Comparison of ENCODE assay signal across 27 cellular contexts in genomic region chr5:81169924-81170323, GRCh38.
"Had no signal": no experiment of that assay in that cellular context is flagged by ENCODE, and none has a peak within 500 bp of the region (broad histone marks: within the 10 kb centered on the region; RNA-seq: fewer than 3 reads in every experiment).

No MANE protein-coding gene starts in this region.

- H3K36me3 Mint-ChIP-seq: activated naive CD4-positive, alpha-beta T cell treated with anti-CD3 and anti-CD28 coated beads, Interleukin-2, amount 10 ng/mL, durations not matched to agents 7 days and 5 days had no signal

- H3K4me3 Mint-ChIP-seq: activated CD4-positive, alpha-beta memory T cell treated with anti-CD3 and anti-CD28 coated beads, Interleukin-2, amount 10 ng/mL, durations not matched to agents 7 days and 5 days; activated naive CD4-positive, alpha-beta T cell treated with anti-CD3 and anti-CD28 coated beads, Interleukin-2, amount 10 ng/mL, durations not matched to agents 7 days and 5 days; activated naive CD8-positive, alpha-beta T cell treated with anti-CD3 and anti-CD28 coated beads for 36 hours; activated T-cell treated with anti-CD3 and anti-CD28 coated beads, Interleukin-2, amount 50 U/mL, for 72 hours; T-cell had no signal

- H3K9me3 Mint-ChIP-seq: activated CD4-positive, alpha-beta memory T cell treated with anti-CD3 and anti-CD28 coated beads, Interleukin-2, amount 10 ng/mL, durations not matched to agents 7 days and 5 days; activated naive CD4-positive, alpha-beta T cell treated with anti-CD3 and anti-CD28 coated beads, Interleukin-2, amount 10 ng/mL, durations not matched to agents 7 days and 5 days; activated naive CD8-positive, alpha-beta T cell treated with anti-CD3 and anti-CD28 coated beads for 36 hours; activated T-cell treated with anti-CD3 and anti-CD28 coated beads, Interleukin-2, amount 50 U/mL, for 72 hours; activated T-helper 2 cell treated with anti-CD3 and anti-CD28 coated beads, Interferon-gamma antibody, Interleukin-2, Interleukin-4, amounts not matched to agents 10 μg/mL and 5 μg/mL and 100 μg/mL, durations not matched to agents 14 hours and 24 hours and 36 hours; T-cell had no signal

- DNase-seq: activated CD4-positive, alpha-beta memory T cell treated with anti-CD3 and anti-CD28 coated beads, Interleukin-2, amount 10 ng/mL, durations not matched to agents 7 days and 5 days; activated CD4-positive, alpha-beta T cell treated with anti-CD3 and anti-CD28 coated beads, Interleukin-2, amount 50 U/mL, for 1 hour; activated CD4-positive, CD25-positive, alpha-beta regulatory T cell; activated CD8-positive, alpha-beta memory T cell treated with anti-CD3 and anti-CD28 coated beads, Interleukin-2, amount 50 U/mL, for 4 hours; activated gamma-delta T cell treated with Interleukin-2 at 50 U/mL for 16 hours; activated naive CD4-positive, alpha-beta T cell treated with anti-CD3 and anti-CD28 coated beads, Interleukin-2, amount 10 ng/mL, durations not matched to agents 7 days and 5 days; activated naive CD8-positive, alpha-beta T cell treated with anti-CD3 and anti-CD28 coated beads for 36 hours; activated T-cell treated with anti-CD3 and anti-CD28 coated beads, Interleukin-2, amount 50 U/mL, for 72 hours; aorta; central memory CD4-positive, alpha-beta T cell; MM.1S; NCI-H1105 treated with DMSO at 0.1 percent for 48 hours; NCI-H1436 treated with DMSO at 0.1 percent for 48 hours; NCI-H187; NCI-H2081; NCI-H510A treated with DMSO at 0.1 percent for 48 hours; NCI-H69; NK-92 treated with Interleukin-12 subunit alpha and Interleukin-12 subunit beta, amount 100 ng/mL, for 24 hours; OCI-M1; RPMI8226; T-cell had no signal

- H3K27me3 ChIP-seq: breast epithelium had no signal

- H3K36me3 ChIP-seq: breast epithelium had no signal

- H3K27me3 Mint-ChIP-seq: activated CD4-positive, alpha-beta memory T cell treated with anti-CD3 and anti-CD28 coated beads, Interleukin-2, amount 10 ng/mL, durations not matched to agents 7 days and 5 days; activated naive CD4-positive, alpha-beta T cell treated with anti-CD3 and anti-CD28 coated beads, Interleukin-2, amount 10 ng/mL, durations not matched to agents 7 days and 5 days; activated naive CD8-positive, alpha-beta T cell treated with anti-CD3 and anti-CD28 coated beads for 36 hours; T-cell had no signal

- H3K27ac ChIP-seq: breast epithelium, SK-N-MC, VCaP had no signal

- ATAC-seq: activated T-cell treated with anti-CD3 and anti-CD28 coated beads, Interleukin-2, amount 50 U/mL, for 72 hours; Panc1; Right ventricle myocardium inferior; T-cell had no signal

- H3K9me3 ChIP-seq: breast epithelium had no signal

- H3K4me1 ChIP-seq: breast epithelium had no signal

- H3K4me1 Mint-ChIP-seq: activated naive CD8-positive, alpha-beta T cell treated with anti-CD3 and anti-CD28 coated beads for 36 hours had no signal

- H3K27ac Mint-ChIP-seq: activated CD4-positive, alpha-beta memory T cell treated with anti-CD3 and anti-CD28 coated beads, Interleukin-2, amount 10 ng/mL, durations not matched to agents 7 days and 5 days; activated naive CD4-positive, alpha-beta T cell treated with anti-CD3 and anti-CD28 coated beads, Interleukin-2, amount 10 ng/mL, durations not matched to agents 7 days and 5 days; activated naive CD8-positive, alpha-beta T cell treated with anti-CD3 and anti-CD28 coated beads for 36 hours; activated T-cell treated with anti-CD3 and anti-CD28 coated beads, Interleukin-2, amount 50 U/mL, for 72 hours; activated T-helper 2 cell treated with anti-CD3 and anti-CD28 coated beads, Interferon-gamma antibody, Interleukin-2, Interleukin-4, amounts not matched to agents 10 μg/mL and 5 μg/mL and 100 μg/mL, durations not matched to agents 14 hours and 24 hours and 36 hours; T-cell had no signal

- H3K4me3 ChIP-seq: breast epithelium, SK-N-MC had no signal
